In genomic region chr7:99314504-99314903, GRCh38 we compare ENCODE assay signal across 13 cellular contexts. TPM values are rescaled to one million over a fixed set of nuclear protein-coding genes. Genes with fewer than 3 reads are reported as not detected.
DNase-seq lines count a peak whose midpoint lies in the region; ATAC-seq and TF ChIP-seq lines count a peak whose summit lies in the region.
"Had no signal": no experiment of that assay in that cellular context is flagged by ENCODE, and none has a peak within 500 bp of the region (broad histone marks: within the 10 kb centered on the region; RNA-seq: fewer than 3 reads in every experiment).

No MANE protein-coding gene starts in this region.

- no peak overlapping the region for H3K4me2 ChIP-seq in GM23338
- H3K4me2 ChIP-seq: hepatocyte had no signal

- H3K36me3 ChIP-seq in GM23338 (ENCODE audit: insufficient read depth), result no peaks in the 10 kb centered on the region
- H3K36me3 ChIP-seq: thoracic aorta had no signal

- no peaks in the 10 kb centered on the region for H3K4me1 ChIP-seq in GM23338 (ENCODE audit: insufficient read depth)

- 0 out of 4 replicates have a peak, but pooled peaks of 1 of the 2 experiments have one; percentile 6 for TF ChIP-seq CTCF in GM23338 (conservative IDR thresholded peaks at IDR 0.05; ENCODE audit: low read depth in 2 of 2)

- H3K4me3 Mint-ChIP-seq in GM23338, result no peak overlapping the region
- H3K4me3 Mint-ChIP-seq in activated T-helper 17 cell treated with anti-CD3 and anti-CD28 coated beads, Interleukin-2, amount 50 U/mL, for 72 hours, result no peak overlapping the region

- peak; percentile 34; the same call in 2 of the 3 replicates for ATAC-seq in GM23338
- peak; percentile 97 for ATAC-seq in activated T-helper 17 cell treated with anti-CD3 and anti-CD28 coated beads, Interleukin-2, amount 50 U/mL, for 72 hours (replicated peaks)

- H3K9me3 Mint-ChIP-seq in GM23338, result peaks cover 4% of the 10 kb centered on the region; the same call in 2 of the 3 replicates
- no peaks in the 10 kb centered on the region for H3K9me3 Mint-ChIP-seq in activated T-helper 17 cell treated with anti-CD3 and anti-CD28 coated beads, Interleukin-2, amount 50 U/mL, for 72 hours

- H3K4me1 Mint-ChIP-seq in GM23338, result no peaks in the 10 kb centered on the region
- peaks cover 6% of the 10 kb centered on the region for H3K4me1 Mint-ChIP-seq in activated T-helper 17 cell treated with anti-CD3 and anti-CD28 coated beads, Interleukin-2, amount 50 U/mL, for 72 hours

- H3F3A ChIP-seq in GM23338 (replicated peaks; ENCODE audit: low read depth), result no peaks in the 10 kb centered on the region

- no peaks in the 10 kb centered on the region for H3K79me2 ChIP-seq in GM23338 (replicated peaks; ENCODE audit: insufficient read depth)
- H3K79me2 ChIP-seq: hepatocyte had no signal

- no peaks in the 10 kb centered on the region for H3K27me3 ChIP-seq in GM23338 (ENCODE audit: insufficient read depth)
- H3K27me3 ChIP-seq: hepatocyte had no signal

- DNase-seq in NCI-H1417 (lab: John Stamatoyannopoulos, UW) (peak in 2 of 3 experiments; percentile 8 to 32), NCI-H1417 treated with DMSO at 0.1 percent for 48 hours (lab: John Stamatoyannopoulos, UW) (no peak), GM23338 (ENCODE audit: low spot score) (no peak), islet precursor cell (no peak), AML-193 (lab: John Stamatoyannopoulos, UW) (no peak), T-helper 9 cell (no peak)
- DNase-seq in stimulated activated CD4-positive, alpha-beta T cell treated with anti-CD3 and anti-CD28 coated beads, Interleukin-12 subunit alpha, Interleukin-12 subunit beta, amount 100 ng/mL, for 48 hours (ENCODE audit: low read depth in 2 of 3, low spot score in 1 of 3), result peak in 2 of 3 donors; percentile 26 to 29
- DNase-seq: NCI-H446 treated with DMSO at 0.1 percent for 48 hours had no signal

- H3K27ac ChIP-seq in GM23338 (ENCODE audit: low read depth), result no peak overlapping the region
- H3K27ac ChIP-seq: hepatocyte, thoracic aorta had no signal

- no peak overlapping the region for H2AFZ ChIP-seq in GM23338
- H2AFZ ChIP-seq: hepatocyte had no signal

- no peaks in the 10 kb centered on the region for H4K20me1 ChIP-seq in GM23338 (replicated peaks; ENCODE audit: insufficient read depth)

- H3K9me2 ChIP-seq in GM23338 (ENCODE audit: insufficient read depth), result no peaks in the 10 kb centered on the region

- peaks cover 4% of the 10 kb centered on the region for H3K27me3 Mint-ChIP-seq in GM23338 (ENCODE audit: insufficient read depth, low read depth, poor library complexity)
- H3K27me3 Mint-ChIP-seq in activated T-helper 17 cell treated with anti-CD3 and anti-CD28 coated beads, Interleukin-2, amount 50 U/mL, for 72 hours, result peaks cover 9% of the 10 kb centered on the region

- H3K36me3 Mint-ChIP-seq in GM23338 (ENCODE audit: low read depth), result peaks cover 4% of the 10 kb centered on the region
- H3K36me3 Mint-ChIP-seq in activated T-helper 17 cell treated with anti-CD3 and anti-CD28 coated beads, Interleukin-2, amount 50 U/mL, for 72 hours (ENCODE audit: low read depth), result no peaks in the 10 kb centered on the region

- no peak overlapping the region for H3K4me3 ChIP-seq in GM23338
- H3K4me3 ChIP-seq: hepatocyte, thoracic aorta had no signal

- no peak overlapping the region for H3K27ac Mint-ChIP-seq in GM23338
- peak overlapping the region; percentile 20 for H3K27ac Mint-ChIP-seq in activated T-helper 17 cell treated with anti-CD3 and anti-CD28 coated beads, Interleukin-2, amount 50 U/mL, for 72 hours

TF ChIP-seq in GM23338, 12 proteins besides CTCF, POLR2A, EP300 and RAD21:
- TF ChIP-seq EZH2phosphoT487 (IDR thresholded peaks at IDR 0.05; ENCODE audit: unreplicated experiment) (no peak), ETS1 (IDR thresholded peaks at IDR 0.05) (no peak), ZNF114 (CRISPR knock-in tag; IDR thresholded peaks at IDR 0.05) (no peak), EZH2 (IDR thresholded peaks at IDR 0.05; ENCODE audit: low read depth, unreplicated experiment) (no peak), REST (IDR thresholded peaks at IDR 0.05; ENCODE audit: unreplicated experiment) (no peak)

RNA-seq across cellular contexts. Expression of gene ARPC1A, which starts 11.2 kb away (rescaled TPM):
- total RNA-seq in GM23338 (2014; rRNA removed; shearing (Covaris generic)), result 108 and 168 TPM in 2 replicates
- 210 and 246 TPM in 2 replicates for polyA plus RNA-seq in GM23338 (2016; fragmentation: Nextera tagmentation; extraction: Ambion mirVana)
- total RNA-seq in activated T-helper 17 cell treated with anti-CD3 and anti-CD28 coated beads, Interleukin-2, amount 50 U/mL, for 72 hours, result 10 to 100 TPM; 47.4 to 74.1 TPM

RNA-seq across cellular contexts. Expression of gene MYH16, which starts 41.9 kb away (rescaled TPM):
- total RNA-seq in GM23338 (2014; rRNA removed; shearing (Covaris generic)), result not detected in 2 replicates
- not detected in 2 replicates for polyA plus RNA-seq in GM23338 (2016; fragmentation: Nextera tagmentation; extraction: Ambion mirVana)
- not detected for total RNA-seq in activated T-helper 17 cell treated with anti-CD3 and anti-CD28 coated beads, Interleukin-2, amount 50 U/mL, for 72 hours
- total RNA-seq: skeletal muscle tissue; T-helper 1 cell treated with Interleukin-12 subunit alpha and Interleukin-12 subunit beta and Interleukin-4 antibody, amounts not matched to agents 30 ng/mL and 1 ng/mL, for 36 hours; thoracic aorta had no signal
- polyA plus RNA-seq: hepatocyte had no signal

Comparison
In these comparisons a context has a peak if more than half of its experiments do, and no peak if none do; other contexts are left out.
1. DNase-seq: peak in NCI-H1417 (2 of 3) and stimulated activated CD4-positive, alpha-beta T cell treated with anti-CD3 and anti-CD28 coated beads, Interleukin-12 subunit alpha, Interleukin-12 subunit beta, amount 100 ng/mL, for 48 hours (2 of 3); none in NCI-H1417 treated with DMSO at 0.1 percent for 48 hours (single experiment), GM23338 (single experiment), islet precursor cell (single experiment), AML-193 (0 of 2) and T-helper 9 cell (single experiment).